In the genomic region with DNA sequence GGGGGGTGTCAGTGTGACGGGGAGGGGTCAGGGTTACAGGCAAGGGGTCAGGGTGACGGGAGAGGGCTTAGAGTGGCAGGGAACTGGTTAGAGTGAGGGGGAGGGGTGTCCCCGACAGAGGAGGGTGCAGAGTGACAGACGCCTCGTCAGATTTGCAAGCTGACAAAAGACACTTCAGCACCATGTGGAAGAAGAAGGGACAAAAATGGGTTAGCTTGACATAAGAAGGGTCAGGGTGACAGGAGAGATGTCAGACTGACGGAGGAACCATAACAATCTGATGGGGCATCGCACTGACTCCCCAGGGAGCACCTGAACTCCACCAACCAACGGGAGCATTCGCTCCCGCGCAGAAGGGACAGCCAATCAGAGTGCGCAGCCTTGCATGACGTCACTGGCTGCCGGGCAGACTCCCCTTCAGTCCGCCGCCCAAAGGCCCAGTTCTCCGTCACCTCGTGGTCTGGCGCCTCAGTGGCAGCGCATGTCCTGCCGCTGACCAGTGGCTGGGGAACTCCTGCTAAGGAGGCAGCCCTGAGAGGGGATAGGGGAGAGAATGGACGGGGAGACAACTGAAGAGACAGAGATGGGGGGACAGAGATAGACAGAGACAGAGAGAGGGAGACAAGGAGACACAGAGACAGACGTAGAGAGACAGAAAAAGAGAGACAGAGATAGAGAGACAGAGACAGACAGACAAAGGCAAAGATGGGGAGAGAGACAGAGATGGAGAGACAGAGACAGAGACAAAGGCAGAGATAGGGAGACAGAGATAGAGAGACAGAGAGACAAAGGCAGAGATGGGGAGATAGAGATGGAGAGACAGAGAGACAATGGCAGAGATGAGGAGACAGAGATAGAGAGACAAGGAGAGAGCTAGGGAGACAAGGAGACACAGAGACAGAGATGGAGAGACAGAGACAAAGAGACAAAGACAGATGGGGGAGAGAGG, we compare ENCODE assay signal across 8 cellular contexts. TPM values are rescaled to one million over a fixed set of nuclear protein-coding genes. Genes with fewer than 3 reads are reported as not detected.
DNase-seq lines count a peak whose midpoint lies in the region; ATAC-seq and TF ChIP-seq lines count a peak whose summit lies in the region.

No MANE protein-coding gene starts in this region.

- H3F3A ChIP-seq in SK-N-SH (replicated peaks; ENCODE audit: insufficient read depth) = no peaks in the 10 kb centered on the region

- no peak for TF ChIP-seq EP300 in SK-N-SH (IDR thresholded peaks at IDR 0.05; ENCODE audit: borderline replicate concordance in 1 of 2, low read depth in 1 of 2, low read length in 1 of 2)

- ATAC-seq in Right ventricle myocardium inferior (peak; percentile 88), aorta (ENCODE audit: low FRiP score) (peak; percentile 87)

- no peak for TF ChIP-seq CTCF in SK-N-SH (IDR thresholded peaks at IDR 0.05)

- CTCF ChIA-PET in SK-N-SH (lab: Yijun Ruan, JAX) = interaction anchor here (0.9 kb wide), 1 partner anchor 9 kb away, joined by 3 read pairs; no protein-coding TSS in a partner anchor

- H3K27ac ChIP-seq in SK-N-SH (ENCODE audit: low read depth in 2 of 2, low read length in 1 of 2) = no peak overlapping the region
- H3K27ac ChIP-seq in aorta (ENCODE audit: low read depth in 1 of 2, low read length in 2 of 2) = no peak overlapping the region

- H3K36me3 ChIP-seq in SK-N-SH (replicated peaks in 1 of 2; ENCODE audit: control insufficient read depth in 1 of 2, insufficient read depth in 2 of 2, low read length in 1 of 2) = no peaks in the 10 kb centered on the region
- H3K36me3 ChIP-seq in aorta (ENCODE audit: control insufficient read depth in 1 of 2, insufficient read depth in 2 of 2, low read length in 1 of 2) = no peaks in the 10 kb centered on the region

- 29% methylated on average over 21 of the region's 23 CpGs for WGBS in SK-N-SH (ENCODE audit: low lambda C conversion rate)
- 10 to 11% methylated on average over 23 of the region's 23 CpGs for WGBS in aorta, 2 donors

- no peak overlapping the region for H3K4me2 ChIP-seq in SK-N-SH

- H3K9ac ChIP-seq in SK-N-SH = no peak overlapping the region

- H3K79me2 ChIP-seq in SK-N-SH (ENCODE audit: insufficient read depth) = no peaks in the 10 kb centered on the region

- H3K27me3 ChIP-seq in SK-N-SH (ENCODE audit: insufficient read depth) (no peaks in the 10 kb centered on the region), aorta (ENCODE audit: control insufficient read depth in 1 of 2, insufficient read depth in 2 of 2, low read length in 1 of 2) (no peaks in the 10 kb centered on the region)

- peak; percentile 71 for DNase-seq in NK-92 treated with Interleukin-12 subunit alpha and Interleukin-12 subunit beta, amount 100 ng/mL, for 24 hours (lab: John Stamatoyannopoulos, UW)
- DNase-seq in NK-92 (lab: John Stamatoyannopoulos, UW; ENCODE audit: unreplicated experiment) (no peak), HT1080 (ENCODE audit: low read depth) (peak; percentile 65), SK-N-SH (peak; percentile 95), Right ventricle myocardium inferior (ENCODE audit: missing footprints) (peak; percentile 83), pulmonary artery endothelial cell (ENCODE audit: low read depth, low spot score) (peak; percentile 30), aorta (peak; percentile 88 to 92)
- DNase-seq in activated gamma-delta T cell treated with anti-CD3 and anti-CD28 coated beads, Interleukin-2, amount 50 U/mL, for 16 hours (ENCODE audit: low read depth) = peak; percentile 54

- H2AFZ ChIP-seq in SK-N-SH (ENCODE audit: low read depth) = no peak overlapping the region

- H3K4me1 ChIP-seq in SK-N-SH (ENCODE audit: control insufficient read depth in 1 of 2, insufficient read depth in 2 of 2, low read depth in 1 of 2, low read length in 1 of 2) (no peaks in the 10 kb centered on the region; a peak in 1 of 4 replicates), aorta (ENCODE audit: control insufficient read depth in 1 of 2, insufficient read depth in 2 of 2, low read length in 2 of 2) (no peaks in the 10 kb centered on the region)

- H3K4me3 ChIP-seq in SK-N-SH (ENCODE audit: low read depth in 2 of 2, low read length in 1 of 2) (no peak overlapping the region), aorta (ENCODE audit: low read length in 2 of 2) (no peak overlapping the region)

- H4K20me1 ChIP-seq in SK-N-SH (ENCODE audit: insufficient read depth) = no peaks in the 10 kb centered on the region

- TF ChIP-seq RAD21 in SK-N-SH (IDR thresholded peaks at IDR 0.05; ENCODE audit: low read length) = no peak

- no peaks in the 10 kb centered on the region for H3K9me3 ChIP-seq in SK-N-SH
- peaks cover 1% of the 10 kb centered on the region for H3K9me3 ChIP-seq in aorta (ENCODE audit: control insufficient read depth, low read length)

- intact Hi-C loops in Right ventricle myocardium inferior (cut with DNase I) (no loop called here), aorta (cut with DNase I) (no loop called here)

- POLR2A ChIA-PET in SK-N-SH (lab: Yijun Ruan, JAX) = no interaction called here

- H3K9me2 ChIP-seq in SK-N-SH = no peaks in the 10 kb centered on the region

TF ChIP-seq in SK-N-SH, 30 proteins besides CTCF, POLR2A, EP300 and RAD21:
- TF ChIP-seq CHD2 (IDR thresholded peaks at IDR 0.05; ENCODE audit: low read length, partially characterized antibody) (peak; percentile 51), IRF3 (IDR thresholded peaks at IDR 0.05; ENCODE audit: low read depth, low read length) (peak; percentile 52), SMC3 (IDR thresholded peaks at IDR 0.05; ENCODE audit: low read depth, low read length) (no peak), JUND (IDR thresholded peaks at IDR 0.05) (no peak), MXI1 (IDR thresholded peaks at IDR 0.05; ENCODE audit: low read depth, low read length) (peak; percentile 54; the same call in 1 of the 2 replicates), RFX5 (IDR thresholded peaks at IDR 0.05; ENCODE audit: low read length) (peak; percentile 100), GABPA (IDR thresholded peaks at IDR 0.05; ENCODE audit: low read depth) (no peak)
TF ChIP-seq in SK-N-SH: peak in this region for 4.

RNA-seq across cellular contexts. Expression of gene C19orf81, which starts 30.2 kb away (rescaled TPM):
- 1.1 and 3.2 TPM in 2 replicates for total RNA-seq in HT1080 (2014; rRNA removed; shearing (Covaris generic))
- polyA plus RNA-seq in HT1080 (2015; cell fraction: cytosol; rRNA removed) = 0.60 and 2.7 TPM in 2 replicates
- 0.78 TPM in 1 of 2 replicates, not detected in the other for polyA plus RNA-seq in HT1080 (2015; cell fraction: nucleus; rRNA removed)
- polyA plus RNA-seq in SK-N-SH (2012; rRNA removed) = 3.4 and 5.7 TPM in 2 replicates
- 2.5 and 3.1 TPM in 2 replicates for polyA plus RNA-seq in SK-N-SH (2012; cell fraction: cytosol; rRNA removed)
- polyA plus RNA-seq in SK-N-SH (2012; cell fraction: nucleus; rRNA removed) = 5.3 and 15.2 TPM in 2 replicates
- total RNA-seq in Right ventricle myocardium inferior = 2.5 TPM
- total RNA-seq in pulmonary artery endothelial cell = 0.59 and 0.63 TPM in 2 replicates
- total RNA-seq in aorta = not detected
- not detected for polyA plus RNA-seq in aorta

RNA-seq across cellular contexts. Expression of gene SYT3, which starts 39.8 kb away (rescaled TPM):
- total RNA-seq in HT1080 (2014; rRNA removed; shearing (Covaris generic)) = 0.13 TPM in 1 of 2 replicates, not detected in the other
- 0.03 and 0.06 TPM in 2 replicates for polyA plus RNA-seq in HT1080 (2015; cell fraction: cytosol; rRNA removed)
- 0.05 and 0.27 TPM in 2 replicates for polyA plus RNA-seq in HT1080 (2015; cell fraction: nucleus; rRNA removed)
- polyA plus RNA-seq in SK-N-SH (2012; rRNA removed) = 0.52 and 0.94 TPM in 2 replicates
- 0.39 and 0.76 TPM in 2 replicates for polyA plus RNA-seq in SK-N-SH (2012; cell fraction: cytosol; rRNA removed)
- polyA plus RNA-seq in SK-N-SH (2012; cell fraction: nucleus; rRNA removed) = 1.4 and 1.7 TPM in 2 replicates
- 0.27 TPM for total RNA-seq in Right ventricle myocardium inferior
- total RNA-seq in pulmonary artery endothelial cell = 0.04 TPM in 1 of 2 replicates, not detected in the other
- under 1 TPM; 0.45 to 0.55 TPM for total RNA-seq in aorta
- polyA plus RNA-seq in aorta = not detected

RNA-seq across cellular contexts. Expression of gene SHANK1, which starts 40.2 kb away (rescaled TPM):
- total RNA-seq in HT1080 (2014; rRNA removed; shearing (Covaris generic)) = 9.3 and 10.5 TPM in 2 replicates
- polyA plus RNA-seq in HT1080 (2015; cell fraction: cytosol; rRNA removed) = 4.8 and 6.2 TPM in 2 replicates
- polyA plus RNA-seq in HT1080 (2015; cell fraction: nucleus; rRNA removed) = 7.6 and 11.7 TPM in 2 replicates
- polyA plus RNA-seq in SK-N-SH (2012; rRNA removed) (0.28 and 0.31 TPM in 2 replicates), aorta (1 to 10 TPM in 1 of 2 donors, under 1 TPM in 1; 0.38 to 1.8 TPM)
- polyA plus RNA-seq in SK-N-SH (2012; cell fraction: cytosol; rRNA removed) = 0.08 and 0.35 TPM in 2 replicates
- 1.6 and 2.0 TPM in 2 replicates for polyA plus RNA-seq in SK-N-SH (2012; cell fraction: nucleus; rRNA removed)
- total RNA-seq in Right ventricle myocardium inferior (0.22 TPM), pulmonary artery endothelial cell (0.26 and 0.63 TPM in 2 replicates), aorta (1 to 10 TPM in 1 of 2 donors, under 1 TPM in 1; 0.45 to 1.4 TPM)

RNA-seq across cellular contexts. Expression of gene CLEC11A, which starts 43.7 kb away (rescaled TPM):
- total RNA-seq in HT1080 (2014; rRNA removed; shearing (Covaris generic)) = 163 and 168 TPM in 2 replicates
- polyA plus RNA-seq in HT1080 (2015; cell fraction: cytosol; rRNA removed) = 223 and 258 TPM in 2 replicates
- polyA plus RNA-seq in HT1080 (2015; cell fraction: nucleus; rRNA removed) = 403 and 448 TPM in 2 replicates
- polyA plus RNA-seq in SK-N-SH (2012; rRNA removed) (4.4 and 5.1 TPM in 2 replicates), aorta (10 to 100 TPM in 1 of 2 donors, 1 to 10 TPM in 1; 2.0 to 17.7 TPM)
- polyA plus RNA-seq in SK-N-SH (2012; cell fraction: cytosol; rRNA removed) = 2.4 and 4.2 TPM in 2 replicates
- 4.9 and 12.2 TPM in 2 replicates for polyA plus RNA-seq in SK-N-SH (2012; cell fraction: nucleus; rRNA removed)
- total RNA-seq in Right ventricle myocardium inferior (4.0 TPM), pulmonary artery endothelial cell (4.0 and 4.3 TPM in 2 replicates), aorta (10 to 100 TPM in 1 of 2 donors, 1 to 10 TPM in 1; 8.4 to 28.7 TPM)
